1 cellular context compared by ENCODE assay signal in the genomic region with DNA sequence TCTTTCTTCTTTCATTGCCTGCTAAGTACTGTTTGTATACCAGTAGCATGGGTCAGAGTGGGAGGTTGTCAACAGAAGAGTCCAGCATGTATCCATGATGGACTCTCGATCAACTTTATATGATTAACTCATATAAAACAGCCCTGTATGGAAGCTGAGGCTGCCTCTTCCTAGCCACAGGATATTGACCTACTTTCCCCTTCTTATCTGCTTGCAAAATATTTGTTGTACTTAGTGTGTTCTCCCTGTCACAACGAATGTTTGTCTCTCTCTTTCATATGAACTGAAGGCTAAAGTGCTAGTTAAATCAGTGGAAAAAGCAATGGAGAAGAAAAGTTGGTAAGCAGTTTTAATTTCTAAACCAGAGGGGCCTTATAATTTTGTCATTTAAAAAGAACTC.
TF ChIP-seq lines count a peak whose summit lies in the region.

No MANE protein-coding gene starts in this region.

TF ChIP-seq in HepG2, 621 proteins besides CTCF, POLR2A, EP300 and RAD21 (continued from another document):
- TF ChIP-seq, protein P1, sequence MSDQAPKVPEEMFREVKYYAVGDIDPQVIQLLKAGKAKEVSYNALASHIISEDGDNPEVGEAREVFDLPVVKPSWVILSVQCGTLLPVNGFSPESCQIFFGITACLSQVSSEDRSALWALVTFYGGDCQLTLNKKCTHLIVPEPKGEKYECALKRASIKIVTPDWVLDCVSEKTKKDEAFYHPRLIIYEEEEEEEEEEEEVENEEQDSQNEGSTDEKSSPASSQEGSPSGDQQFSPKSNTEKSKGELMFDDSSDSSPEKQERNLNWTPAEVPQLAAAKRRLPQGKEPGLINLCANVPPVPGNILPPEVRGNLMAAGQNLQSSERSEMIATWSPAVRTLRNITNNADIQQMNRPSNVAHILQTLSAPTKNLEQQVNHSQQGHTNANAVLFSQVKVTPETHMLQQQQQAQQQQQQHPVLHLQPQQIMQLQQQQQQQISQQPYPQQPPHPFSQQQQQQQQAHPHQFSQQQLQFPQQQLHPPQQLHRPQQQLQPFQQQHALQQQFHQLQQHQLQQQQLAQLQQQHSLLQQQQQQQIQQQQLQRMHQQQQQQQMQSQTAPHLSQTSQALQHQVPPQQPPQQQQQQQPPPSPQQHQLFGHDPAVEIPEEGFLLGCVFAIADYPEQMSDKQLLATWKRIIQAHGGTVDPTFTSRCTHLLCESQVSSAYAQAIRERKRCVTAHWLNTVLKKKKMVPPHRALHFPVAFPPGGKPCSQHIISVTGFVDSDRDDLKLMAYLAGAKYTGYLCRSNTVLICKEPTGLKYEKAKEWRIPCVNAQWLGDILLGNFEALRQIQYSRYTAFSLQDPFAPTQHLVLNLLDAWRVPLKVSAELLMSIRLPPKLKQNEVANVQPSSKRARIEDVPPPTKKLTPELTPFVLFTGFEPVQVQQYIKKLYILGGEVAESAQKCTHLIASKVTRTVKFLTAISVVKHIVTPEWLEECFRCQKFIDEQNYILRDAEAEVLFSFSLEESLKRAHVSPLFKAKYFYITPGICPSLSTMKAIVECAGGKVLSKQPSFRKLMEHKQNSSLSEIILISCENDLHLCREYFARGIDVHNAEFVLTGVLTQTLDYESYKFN (CRISPR knock-in tag; conservative IDR thresholded peaks at IDR 0.05): 0 out of 2 replicates have a peak, but pooled peaks have one; percentile 42
- TF ChIP-seq ZNF292 (CRISPR knock-in tag; IDR thresholded peaks at IDR 0.05; ENCODE audit: borderline replicate concordance, low read depth) (0 out of 2 replicates have a peak, but pooled peaks have one; percentile 43), FOXA1 (IDR thresholded peaks at IDR 0.05) (no peak), FOXA1 (CRISPR knock-in tag; IDR thresholded peaks at IDR 0.05) (0 out of 2 replicates have a peak, but pooled peaks have one; percentile 31), FOXP1 (IDR thresholded peaks at IDR 0.05) (peak; percentile 57; the same call in 1 of the 2 replicates), FOXP1 (CRISPR knock-in tag; IDR thresholded peaks at IDR 0.05) (peak; percentile 76), MAZ (IDR thresholded peaks at IDR 0.05; ENCODE audit: borderline replicate concordance, low read depth, low read length) (no peak), MAZ (CRISPR knock-in tag; IDR thresholded peaks at IDR 0.05; ENCODE audit: low read depth) (no peak), FOXA3 (CRISPR knock-in tag; IDR thresholded peaks at IDR 0.05) (peak; percentile 66; the same call in 1 of the 2 replicates), ZNF572 (CRISPR knock-in tag; IDR thresholded peaks at IDR 0.05) (no peak), GATAD2A (CRISPR knock-in tag; IDR thresholded peaks at IDR 0.05) (peak; percentile 58), RCOR2 (CRISPR knock-in tag; IDR thresholded peaks at IDR 0.05) (0 out of 2 replicates have a peak, but pooled peaks have one; percentile 45), NCOA2 (CRISPR knock-in tag; IDR thresholded peaks at IDR 0.05) (peak; percentile 24; the same call in 1 of the 2 replicates), HDAC2 (CRISPR knock-in tag; IDR thresholded peaks at IDR 0.05) (peak; percentile 45; the same call in 1 of the 2 replicates), CEBPG (CRISPR knock-in tag; IDR thresholded peaks at IDR 0.05) (peak; percentile 53; the same call in 1 of the 2 replicates), SOX5 (CRISPR knock-in tag; IDR thresholded peaks at IDR 0.05; ENCODE audit: borderline replicate concordance) (0 out of 2 replicates have a peak, but pooled peaks have one; percentile 17), ZSCAN9 (CRISPR knock-in tag; IDR thresholded peaks at IDR 0.05; ENCODE audit: borderline replicate concordance) (peak; percentile 59; the same call in 1 of the 2 replicates), SAP130 (CRISPR knock-in tag; IDR thresholded peaks at IDR 0.05; ENCODE audit: low read depth) (peak; percentile 60), SOX13 (IDR thresholded peaks at IDR 0.05) (no peak), SOX13 (CRISPR knock-in tag; conservative IDR thresholded peaks at IDR 0.05 in 1 of 2, IDR thresholded peaks at IDR 0.05 in 1 of 2) (peak in 1 of 2 experiments; percentile 39; a peak in 1 of 4 replicates), ZNF780A (CRISPR knock-in tag; IDR thresholded peaks at IDR 0.05) (no peak), CEBPB (IDR thresholded peaks at IDR 0.05; ENCODE audit: borderline replicate concordance, low read depth, low read length) (peak; percentile 14; the same call in 1 of the 2 replicates), KAT8 (CRISPR knock-in tag; IDR thresholded peaks at IDR 0.05) (peak; percentile 50; the same call in 1 of the 2 replicates), BCL6 (CRISPR knock-in tag; IDR thresholded peaks at IDR 0.05) (peak; percentile 39), ZNF337 (CRISPR knock-in tag; IDR thresholded peaks at IDR 0.05; ENCODE audit: borderline replicate concordance, low read depth) (0 out of 2 replicates have a peak, but pooled peaks have one; percentile 42), SOX6 (IDR thresholded peaks at IDR 0.05) (no peak), SOX6 (CRISPR knock-in tag; IDR thresholded peaks at IDR 0.05) (no peak; the same call in 1 of the 2 replicates), ASH2L (IDR thresholded peaks at IDR 0.05; ENCODE audit: insufficient read length, low read depth, low read length) (peak; percentile 34), NFYC (CRISPR knock-in tag; IDR thresholded peaks at IDR 0.05) (no peak)
- TF ChIP-seq, protein P2, sequence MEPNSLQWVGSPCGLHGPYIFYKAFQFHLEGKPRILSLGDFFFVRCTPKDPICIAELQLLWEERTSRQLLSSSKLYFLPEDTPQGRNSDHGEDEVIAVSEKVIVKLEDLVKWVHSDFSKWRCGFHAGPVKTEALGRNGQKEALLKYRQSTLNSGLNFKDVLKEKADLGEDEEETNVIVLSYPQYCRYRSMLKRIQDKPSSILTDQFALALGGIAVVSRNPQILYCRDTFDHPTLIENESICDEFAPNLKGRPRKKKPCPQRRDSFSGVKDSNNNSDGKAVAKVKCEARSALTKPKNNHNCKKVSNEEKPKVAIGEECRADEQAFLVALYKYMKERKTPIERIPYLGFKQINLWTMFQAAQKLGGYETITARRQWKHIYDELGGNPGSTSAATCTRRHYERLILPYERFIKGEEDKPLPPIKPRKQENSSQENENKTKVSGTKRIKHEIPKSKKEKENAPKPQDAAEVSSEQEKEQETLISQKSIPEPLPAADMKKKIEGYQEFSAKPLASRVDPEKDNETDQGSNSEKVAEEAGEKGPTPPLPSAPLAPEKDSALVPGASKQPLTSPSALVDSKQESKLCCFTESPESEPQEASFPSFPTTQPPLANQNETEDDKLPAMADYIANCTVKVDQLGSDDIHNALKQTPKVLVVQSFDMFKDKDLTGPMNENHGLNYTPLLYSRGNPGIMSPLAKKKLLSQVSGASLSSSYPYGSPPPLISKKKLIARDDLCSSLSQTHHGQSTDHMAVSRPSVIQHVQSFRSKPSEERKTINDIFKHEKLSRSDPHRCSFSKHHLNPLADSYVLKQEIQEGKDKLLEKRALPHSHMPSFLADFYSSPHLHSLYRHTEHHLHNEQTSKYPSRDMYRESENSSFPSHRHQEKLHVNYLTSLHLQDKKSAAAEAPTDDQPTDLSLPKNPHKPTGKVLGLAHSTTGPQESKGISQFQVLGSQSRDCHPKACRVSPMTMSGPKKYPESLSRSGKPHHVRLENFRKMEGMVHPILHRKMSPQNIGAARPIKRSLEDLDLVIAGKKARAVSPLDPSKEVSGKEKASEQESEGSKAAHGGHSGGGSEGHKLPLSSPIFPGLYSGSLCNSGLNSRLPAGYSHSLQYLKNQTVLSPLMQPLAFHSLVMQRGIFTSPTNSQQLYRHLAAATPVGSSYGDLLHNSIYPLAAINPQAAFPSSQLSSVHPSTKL (CRISPR knock-in tag; IDR thresholded peaks at IDR 0.05): peak; percentile 68
- TF ChIP-seq, protein P3, sequence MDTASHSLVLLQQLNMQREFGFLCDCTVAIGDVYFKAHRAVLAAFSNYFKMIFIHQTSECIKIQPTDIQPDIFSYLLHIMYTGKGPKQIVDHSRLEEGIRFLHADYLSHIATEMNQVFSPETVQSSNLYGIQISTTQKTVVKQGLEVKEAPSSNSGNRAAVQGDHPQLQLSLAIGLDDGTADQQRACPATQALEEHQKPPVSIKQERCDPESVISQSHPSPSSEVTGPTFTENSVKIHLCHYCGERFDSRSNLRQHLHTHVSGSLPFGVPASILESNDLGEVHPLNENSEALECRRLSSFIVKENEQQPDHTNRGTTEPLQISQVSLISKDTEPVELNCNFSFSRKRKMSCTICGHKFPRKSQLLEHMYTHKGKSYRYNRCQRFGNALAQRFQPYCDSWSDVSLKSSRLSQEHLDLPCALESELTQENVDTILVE (CRISPR knock-in tag; IDR thresholded peaks at IDR 0.05): no peak
- TF ChIP-seq, protein P4, sequence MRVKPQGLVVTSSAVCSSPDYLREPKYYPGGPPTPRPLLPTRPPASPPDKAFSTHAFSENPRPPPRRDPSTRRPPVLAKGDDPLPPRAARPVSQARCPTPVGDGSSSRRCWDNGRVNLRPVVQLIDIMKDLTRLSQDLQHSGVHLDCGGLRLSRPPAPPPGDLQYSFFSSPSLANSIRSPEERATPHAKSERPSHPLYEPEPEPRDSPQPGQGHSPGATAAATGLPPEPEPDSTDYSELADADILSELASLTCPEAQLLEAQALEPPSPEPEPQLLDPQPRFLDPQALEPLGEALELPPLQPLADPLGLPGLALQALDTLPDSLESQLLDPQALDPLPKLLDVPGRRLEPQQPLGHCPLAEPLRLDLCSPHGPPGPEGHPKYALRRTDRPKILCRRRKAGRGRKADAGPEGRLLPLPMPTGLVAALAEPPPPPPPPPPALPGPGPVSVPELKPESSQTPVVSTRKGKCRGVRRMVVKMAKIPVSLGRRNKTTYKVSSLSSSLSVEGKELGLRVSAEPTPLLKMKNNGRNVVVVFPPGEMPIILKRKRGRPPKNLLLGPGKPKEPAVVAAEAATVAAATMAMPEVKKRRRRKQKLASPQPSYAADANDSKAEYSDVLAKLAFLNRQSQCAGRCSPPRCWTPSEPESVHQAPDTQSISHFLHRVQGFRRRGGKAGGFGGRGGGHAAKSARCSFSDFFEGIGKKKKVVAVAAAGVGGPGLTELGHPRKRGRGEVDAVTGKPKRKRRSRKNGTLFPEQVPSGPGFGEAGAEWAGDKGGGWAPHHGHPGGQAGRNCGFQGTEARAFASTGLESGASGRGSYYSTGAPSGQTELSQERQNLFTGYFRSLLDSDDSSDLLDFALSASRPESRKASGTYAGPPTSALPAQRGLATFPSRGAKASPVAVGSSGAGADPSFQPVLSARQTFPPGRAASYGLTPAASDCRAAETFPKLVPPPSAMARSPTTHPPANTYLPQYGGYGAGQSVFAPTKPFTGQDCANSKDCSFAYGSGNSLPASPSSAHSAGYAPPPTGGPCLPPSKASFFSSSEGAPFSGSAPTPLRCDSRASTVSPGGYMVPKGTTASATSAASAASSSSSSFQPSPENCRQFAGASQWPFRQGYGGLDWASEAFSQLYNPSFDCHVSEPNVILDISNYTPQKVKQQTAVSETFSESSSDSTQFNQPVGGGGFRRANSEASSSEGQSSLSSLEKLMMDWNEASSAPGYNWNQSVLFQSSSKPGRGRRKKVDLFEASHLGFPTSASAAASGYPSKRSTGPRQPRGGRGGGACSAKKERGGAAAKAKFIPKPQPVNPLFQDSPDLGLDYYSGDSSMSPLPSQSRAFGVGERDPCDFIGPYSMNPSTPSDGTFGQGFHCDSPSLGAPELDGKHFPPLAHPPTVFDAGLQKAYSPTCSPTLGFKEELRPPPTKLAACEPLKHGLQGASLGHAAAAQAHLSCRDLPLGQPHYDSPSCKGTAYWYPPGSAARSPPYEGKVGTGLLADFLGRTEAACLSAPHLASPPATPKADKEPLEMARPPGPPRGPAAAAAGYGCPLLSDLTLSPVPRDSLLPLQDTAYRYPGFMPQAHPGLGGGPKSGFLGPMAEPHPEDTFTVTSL (CRISPR knock-in tag; IDR thresholded peaks at IDR 0.05; ENCODE audit: borderline replicate concordance): peak; percentile 47; the same call in 1 of the 2 replicates
- TF ChIP-seq, protein P5, sequence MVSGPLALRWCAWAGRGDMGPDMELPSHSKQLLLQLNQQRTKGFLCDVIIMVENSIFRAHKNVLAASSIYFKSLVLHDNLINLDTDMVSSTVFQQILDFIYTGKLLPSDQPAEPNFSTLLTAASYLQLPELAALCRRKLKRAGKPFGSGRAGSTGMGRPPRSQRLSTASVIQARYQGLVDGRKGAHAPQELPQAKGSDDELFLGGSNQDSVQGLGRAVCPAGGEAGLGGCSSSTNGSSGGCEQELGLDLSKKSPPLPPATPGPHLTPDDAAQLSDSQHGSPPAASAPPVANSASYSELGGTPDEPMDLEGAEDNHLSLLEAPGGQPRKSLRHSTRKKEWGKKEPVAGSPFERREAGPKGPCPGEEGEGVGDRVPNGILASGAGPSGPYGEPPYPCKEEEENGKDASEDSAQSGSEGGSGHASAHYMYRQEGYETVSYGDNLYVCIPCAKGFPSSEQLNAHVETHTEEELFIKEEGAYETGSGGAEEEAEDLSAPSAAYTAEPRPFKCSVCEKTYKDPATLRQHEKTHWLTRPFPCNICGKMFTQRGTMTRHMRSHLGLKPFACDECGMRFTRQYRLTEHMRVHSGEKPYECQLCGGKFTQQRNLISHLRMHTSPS (CRISPR knock-in tag; IDR thresholded peaks at IDR 0.05; ENCODE audit: low read depth): no peak
- TF ChIP-seq, protein P6, sequence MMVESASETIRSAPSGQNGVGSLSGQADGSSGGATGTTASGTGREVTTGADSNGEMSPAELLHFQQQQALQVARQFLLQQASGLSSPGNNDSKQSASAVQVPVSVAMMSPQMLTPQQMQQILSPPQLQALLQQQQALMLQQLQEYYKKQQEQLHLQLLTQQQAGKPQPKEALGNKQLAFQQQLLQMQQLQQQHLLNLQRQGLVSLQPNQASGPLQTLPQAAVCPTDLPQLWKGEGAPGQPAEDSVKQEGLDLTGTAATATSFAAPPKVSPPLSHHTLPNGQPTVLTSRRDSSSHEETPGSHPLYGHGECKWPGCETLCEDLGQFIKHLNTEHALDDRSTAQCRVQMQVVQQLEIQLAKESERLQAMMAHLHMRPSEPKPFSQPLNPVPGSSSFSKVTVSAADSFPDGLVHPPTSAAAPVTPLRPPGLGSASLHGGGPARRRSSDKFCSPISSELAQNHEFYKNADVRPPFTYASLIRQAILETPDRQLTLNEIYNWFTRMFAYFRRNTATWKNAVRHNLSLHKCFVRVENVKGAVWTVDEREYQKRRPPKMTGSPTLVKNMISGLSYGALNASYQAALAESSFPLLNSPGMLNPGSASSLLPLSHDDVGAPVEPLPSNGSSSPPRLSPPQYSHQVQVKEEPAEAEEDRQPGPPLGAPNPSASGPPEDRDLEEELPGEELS (CRISPR knock-in tag; IDR thresholded peaks at IDR 0.05): 0 out of 2 replicates have a peak, but pooled peaks have one; percentile 44
